8 cellular contexts compared by ENCODE assay signal in the genomic region with DNA sequence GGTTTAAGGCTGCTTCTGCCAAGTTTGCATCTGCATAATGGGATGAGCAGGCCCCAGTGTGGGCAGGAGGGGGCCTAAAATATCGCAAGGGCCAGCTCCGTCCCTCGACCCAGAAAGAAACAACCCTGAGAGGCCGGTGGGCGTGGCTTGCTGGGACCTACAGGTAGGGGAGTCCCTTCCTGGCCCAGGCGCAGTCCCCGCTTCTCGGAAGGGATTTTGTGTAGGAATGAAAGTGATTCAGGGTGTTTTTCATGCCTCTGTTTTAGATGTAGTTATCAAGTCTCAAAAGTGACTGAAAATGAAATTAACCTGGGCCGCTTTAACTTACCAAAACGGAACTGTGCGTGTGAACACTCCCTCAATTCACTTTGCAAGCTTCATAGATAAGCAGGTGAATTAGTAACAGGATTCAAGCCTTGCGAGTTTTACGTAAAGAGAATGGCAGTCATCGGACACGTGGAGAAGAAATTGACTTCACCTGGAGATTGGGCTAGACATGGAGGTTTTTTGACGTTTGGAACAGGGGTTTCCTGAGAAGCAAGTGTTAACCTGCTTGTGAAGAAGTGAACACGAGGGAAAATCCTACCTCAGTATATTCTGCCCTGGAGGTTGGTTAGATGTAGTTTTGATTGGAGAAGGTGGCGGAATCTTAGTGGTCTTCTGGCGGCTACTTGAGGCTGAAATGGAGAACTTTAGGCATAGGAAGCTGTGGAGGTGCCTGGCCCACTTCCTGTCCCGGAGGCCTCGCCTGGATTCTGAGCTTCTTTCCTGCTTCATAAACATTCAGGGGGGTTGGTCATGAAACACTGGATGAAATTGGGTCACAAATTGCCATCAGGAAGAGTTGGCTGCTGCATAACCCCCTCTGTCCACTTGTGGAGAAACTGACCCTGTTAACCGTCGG. TPM values are rescaled to one million over a fixed set of nuclear protein-coding genes. Genes with fewer than 3 reads are reported as not detected.
DNase-seq lines count a peak whose midpoint lies in the region; ATAC-seq and TF ChIP-seq lines count a peak whose summit lies in the region.

No MANE protein-coding gene starts in this region.

- peaks cover 16% of the 10 kb centered on the region for H3K36me3 ChIP-seq in DND-41 (ENCODE audit: insufficient read depth, low read length)
- peaks cover 25% of the 10 kb centered on the region; the same call in 1 of the 2 replicates for H3K36me3 ChIP-seq in KOPT-K1 (ENCODE audit: insufficient read depth, low read length)
- H3K36me3 ChIP-seq in neural progenitor cell = no peaks in the 10 kb centered on the region

- H3K27ac ChIP-seq in DND-41 (ENCODE audit: low read length) (peak overlapping the region; percentile 74; the same call in 1 of the 2 replicates), KOPT-K1 (ENCODE audit: low read depth, low read length, poor library complexity, severe bottlenecking) (peak overlapping the region; percentile 77), epithelial cell of prostate (peak overlapping the region; percentile 65), neural progenitor cell (no peak overlapping the region), substantia nigra (ENCODE audit: low read depth, low read length, poor library complexity, severe bottlenecking) (peak overlapping the region; percentile 15)

- peak overlapping the region; percentile 86 for H3K9ac ChIP-seq in DND-41 (ENCODE audit: low read depth, low read length)
- H3K9ac ChIP-seq in neural progenitor cell = peak overlapping the region; percentile 78

- H3K4me1 Mint-ChIP-seq in neural progenitor cell = peaks cover 29% of the 10 kb centered on the region

- H3K79me2 ChIP-seq in DND-41 (ENCODE audit: insufficient read depth, low read length) (peaks cover 65% of the 10 kb centered on the region), neural progenitor cell (ENCODE audit: low read depth) (peaks cover 63% of the 10 kb centered on the region)

- ATAC-seq in DND-41 (ENCODE audit: insufficient read depth, low read depth) = no peak
- peak; percentile 45 for ATAC-seq in GM21576 (IDR thresholded peaks at IDR 0.05; ENCODE audit: unreplicated experiment)

- no peaks in the 10 kb centered on the region for H3K27me3 ChIP-seq in DND-41 (ENCODE audit: insufficient read depth, low read length, poor library complexity)
- peaks cover 33% of the 10 kb centered on the region for H3K27me3 ChIP-seq in neural progenitor cell

- H3K4me3 ChIP-seq in DND-41 (ENCODE audit: low read depth in 1 of 2, low read length in 2 of 2) (peak overlapping the region; percentile 74 to 79; a peak in 3 of 4 replicates), neural progenitor cell (peak overlapping the region; percentile 100)

- TF ChIP-seq CTCF in DND-41 (IDR thresholded peaks at IDR 0.05; ENCODE audit: borderline replicate concordance, extremely low read depth, low read length, poor library complexity, severe bottlenecking) = no peak
- TF ChIP-seq CTCF in neural progenitor cell (IDR thresholded peaks at IDR 0.05) = no peak

- peaks cover 49% of the 10 kb centered on the region for H4K20me1 ChIP-seq in DND-41 (ENCODE audit: insufficient read depth, low read length)
- H4K20me1 ChIP-seq in neural progenitor cell (ENCODE audit: low read depth) = peaks cover 60% of the 10 kb centered on the region

- H3K4me2 ChIP-seq in DND-41 (ENCODE audit: insufficient read depth, low read length) = peak overlapping the region; percentile 94
- H3K4me2 ChIP-seq in neural progenitor cell = peak overlapping the region; percentile 91

- peaks cover 36% of the 10 kb centered on the region for H3K36me3 Mint-ChIP-seq in neural progenitor cell

- peak overlapping the region; percentile 95 for H3K4me3 Mint-ChIP-seq in neural progenitor cell

- H3K4me1 ChIP-seq in DND-41 (ENCODE audit: insufficient read depth, low read length) (peaks cover 35% of the 10 kb centered on the region), neural progenitor cell (peaks cover 10% of the 10 kb centered on the region)

- peaks cover 22% of the 10 kb centered on the region for H3K9me3 Mint-ChIP-seq in neural progenitor cell

- peaks cover 11% of the 10 kb centered on the region for H3F3A ChIP-seq in neural progenitor cell (ENCODE audit: low read depth)

- H3K27me3 Mint-ChIP-seq in neural progenitor cell (ENCODE audit: insufficient read depth, low read depth) = peaks cover 12% of the 10 kb centered on the region

- H3K9me3 ChIP-seq in DND-41 (ENCODE audit: insufficient read depth, low read length, severe bottlenecking) (no peaks in the 10 kb centered on the region), KOPT-K1 (ENCODE audit: insufficient read depth, low read length, poor library complexity, severe bottlenecking) (no peaks in the 10 kb centered on the region), neural progenitor cell (ENCODE audit: low read depth) (no peaks in the 10 kb centered on the region)

- DNase-seq in DND-41 = peak; percentile 23
- DNase-seq in activated CD8-positive, alpha-beta memory T cell treated with anti-CD3 and anti-CD28 coated beads for 48 hours (ENCODE audit: low read depth in 2 of 3, low spot score in 2 of 3) = peak in 2 of 3 experiments; percentile 69 to 82
- no peak for DNase-seq in epithelial cell of prostate (ENCODE audit: low read depth, low spot score)
- peak; percentile 76 for DNase-seq in neural progenitor cell (ENCODE audit: low spot score)
- peak in 13 of 49 donors; percentile 9 to 78 (median 20) for DNase-seq in substantia nigra (lab: John Stamatoyannopoulos, UW)
- no peak for DNase-seq in SW480 (ENCODE audit: low spot score)

- H3K27ac Mint-ChIP-seq in neural progenitor cell = peak overlapping the region; percentile 90

- H2AFZ ChIP-seq in DND-41 (ENCODE audit: low read depth, low read length) = no peak overlapping the region
- H2AFZ ChIP-seq in neural progenitor cell (replicated peaks) = no peak overlapping the region

RNA-seq across cellular contexts. Expression of a gene that starts 1.7 kb away (rescaled TPM):
- total RNA-seq in neural progenitor cell (ENCODE audit: low replicate concordance) = 26.2 and 32.8 TPM in 2 replicates

Comparison
In these comparisons a context has a peak if more than half of its experiments do, and no peak if none do; other contexts are left out.
1. DNase-seq: peak in DND-41 (single experiment), activated CD8-positive, alpha-beta memory T cell treated with anti-CD3 and anti-CD28 coated beads for 48 hours (2 of 3) and neural progenitor cell (single experiment); none in epithelial cell of prostate (single experiment) and SW480 (single experiment).